ENCODE assay signal across 8 cellular contexts in genomic region chr7:1503816-1504775, GRCh38. TPM values are rescaled to one million over a fixed set of nuclear protein-coding genes. Genes with fewer than 3 reads are reported as not detected.
DNase-seq lines count a peak whose midpoint lies in the region; ATAC-seq and TF ChIP-seq lines count a peak whose summit lies in the region.

Gene INTS1 (minus strand): TSS chr7:1504389. CDS start chr7:1503960, 429 bp downstream.

- H3K36me3 ChIP-seq in IMR-90 (ENCODE audit: control insufficient read depth, insufficient read depth, low read length): peaks cover 32% of the 10 kb centered on the region
- peaks cover 0 to 26% of the 10 kb centered on the region in 2 donors for H3K36me3 ChIP-seq in esophagus (ENCODE audit: control insufficient read depth in 2 of 2, insufficient read depth in 2 of 2, low read length in 1 of 2)
- H3K36me3 ChIP-seq in mucosa of stomach (ENCODE audit: control insufficient read depth, insufficient read depth, low read length): peaks cover 6% of the 10 kb centered on the region

- TF ChIP-seq POLR2A in IMR-90 (IDR thresholded peaks at IDR 0.05; ENCODE audit: low read depth, low read length): peak; percentile 81

- H2BK15ac ChIP-seq in IMR-90 (ENCODE audit: low read depth, low read length): peak within 1 kb of the TSS; percentile 81; the same call in 1 of the 3 replicates

- dilution Hi-C loops in IMR-90 (cut with HindIII; ENCODE audit: low sequenced_read_pairs, unreplicated experiment): no loop called here

- H2AK5ac ChIP-seq in IMR-90 (ENCODE audit: low read depth, low read length): peak within 1 kb of the TSS; percentile 90; the same call in 1 of the 2 replicates

- peaks cover 18% of the 10 kb centered on the region for H4K20me1 ChIP-seq in IMR-90 (ENCODE audit: insufficient read depth, low read length)

- WGBS in IMR-90 (ENCODE audit: extremely low coverage in 2 of 2, insufficient read length in 1 of 2), 2 experiments: 0% methylated on average over 78 of the region's 118 CpGs; no CpG with 5 or more reads in 1 of the 2 experiments
- 1% methylated on average over 92 to 118 of the region's 118 CpGs for WGBS in esophagus, 2 donors

- H3K27ac ChIP-seq in IMR-90 (ENCODE audit: insufficient read depth, low read length): peak within 1 kb of the TSS; percentile 84
- H3K27ac ChIP-seq in esophagus (ENCODE audit: low read depth in 2 of 2, low read length in 1 of 2): peak within 1 kb of the TSS; percentile 65 to 78

- 0 out of 2 replicates have a peak, but pooled peaks cover 3% of the 10 kb centered on the region for H3K9me1 ChIP-seq in IMR-90 (ENCODE audit: insufficient read depth, low read length)

- POLR2A ChIA-PET in IMR-90 (lab: Charles Lee; ENCODE audit: unreplicated experiment): no interaction called here

- TF ChIP-seq CTCF in IMR-90 (conservative IDR thresholded peaks at IDR 0.05; ENCODE audit: low read depth, low read length): peak; percentile 99

- peak within 1 kb of the TSS; percentile 89; the same call in 1 of the 2 replicates for H3K23ac ChIP-seq in IMR-90 (ENCODE audit: low read depth, low read length)

- peak within 1 kb of the TSS; percentile 95; the same call in 1 of the 2 replicates for H3K14ac ChIP-seq in IMR-90 (replicated peaks; ENCODE audit: low read depth, low read length)

- H2BK120ac ChIP-seq in IMR-90 (ENCODE audit: low read depth, low read length): peak within 1 kb of the TSS; percentile 98

- peak within 1 kb of the TSS; percentile 95 for H3K4me2 ChIP-seq in IMR-90 (ENCODE audit: low read depth, low read length)

- H3K4me1 ChIP-seq in IMR-90 (ENCODE audit: control insufficient read depth, insufficient read depth, low read length) (peaks cover 5% of the 10 kb centered on the region), esophagus (ENCODE audit: control insufficient read depth in 2 of 2, insufficient read depth in 2 of 2, low read length in 1 of 2) (peaks cover 8 to 18% of the 10 kb centered on the region in 2 donors), mucosa of stomach (ENCODE audit: control insufficient read depth, insufficient read depth, low read length) (peaks cover 13% of the 10 kb centered on the region)

- peaks cover 16 to 45% of the 10 kb centered on the region in 2 experiments for H3K79me1 ChIP-seq in IMR-90 (ENCODE audit: low read depth in 1 of 2, low read length in 2 of 2)

- H3K56ac ChIP-seq in IMR-90 (ENCODE audit: extremely low read depth, insufficient read depth, low read length): peak within 1 kb of the TSS; percentile 71

- no TSS peak for BruUV-seq in IMR-90 (replicated peaks; lab: Mats Ljungman, UMichigan)

- CTCF ChIA-PET in IMR-90 (lab: Yijun Ruan, JAX): interaction anchor here (0.8 kb wide), 1 partner anchor 33 kb away, joined by 3 read pairs; no protein-coding TSS in a partner anchor

- peak within 1 kb of the TSS; percentile 100 for H2AFZ ChIP-seq in IMR-90 (replicated peaks; ENCODE audit: low read length, poor library complexity)

- no peaks in the 10 kb centered on the region for H3K27me3 ChIP-seq in IMR-90 (ENCODE audit: control insufficient read depth, insufficient read depth, low read length)
- no peaks in the 10 kb centered on the region for H3K27me3 ChIP-seq in esophagus (ENCODE audit: control insufficient read depth in 1 of 2, insufficient read depth in 2 of 2, low read length in 2 of 2)
- H3K27me3 ChIP-seq in mucosa of stomach (ENCODE audit: control insufficient read depth, insufficient read depth, low read length): no peaks in the 10 kb centered on the region

- TF ChIP-seq RAD21 in IMR-90 (IDR thresholded peaks at IDR 0.05; ENCODE audit: low read length): peak; percentile 56

- H3K4me3 ChIP-seq in IMR-90 (ENCODE audit: insufficient read depth, low read depth, low read length) (peak within 1 kb of the TSS; percentile 98), esophagus (ENCODE audit: low read depth in 1 of 2, low read length in 2 of 2) (peak within 1 kb of the TSS; percentile 94 to 95), mucosa of stomach (ENCODE audit: low read length) (peak within 1 kb of the TSS; percentile 66)

- H3K9me3 ChIP-seq in IMR-90 (ENCODE audit: control insufficient read depth, insufficient read depth, low read length) (no peaks in the 10 kb centered on the region), esophagus (ENCODE audit: control insufficient read depth in 2 of 2, insufficient read depth in 1 of 2, low read depth in 1 of 2, low read length in 1 of 2) (no peaks in the 10 kb centered on the region), mucosa of stomach (ENCODE audit: control insufficient read depth, low read length) (no peaks in the 10 kb centered on the region)

- H4K91ac ChIP-seq in IMR-90 (ENCODE audit: insufficient read depth, low read depth, low read length): peak within 1 kb of the TSS; percentile 96

- H3K9ac ChIP-seq in IMR-90 (ENCODE audit: low read depth, low read length): peak within 1 kb of the TSS; percentile 88
- peak within 1 kb of the TSS; percentile 76 for H3K9ac ChIP-seq in mucosa of stomach (ENCODE audit: low read length)

- H2BK20ac ChIP-seq in IMR-90 (ENCODE audit: low read depth, low read length): peak within 1 kb of the TSS; percentile 80; the same call in 1 of the 2 replicates

- H3K4ac ChIP-seq in IMR-90 (ENCODE audit: low read depth, low read length): peak within 1 kb of the TSS; percentile 96

- H2BK5ac ChIP-seq in IMR-90 (ENCODE audit: low read depth, low read length, poor library complexity, severe bottlenecking): peak within 1 kb of the TSS; percentile 91

- in situ Hi-C loops in IMR-90 (cut with MboI; ENCODE audit: low sequenced_read_pairs): no loop called here

- DNase-seq in DMS 273 treated with DMSO at 0.1 percent for 48 hours (lab: John Stamatoyannopoulos, UW): peak; percentile 84
- DNase-seq in IMR-90: peak; percentile 85
- DNase-seq in OCI-M2 (lab: John Stamatoyannopoulos, UW; ENCODE audit: unreplicated experiment): peak; percentile 9
- peak; percentile 91 for DNase-seq in activated T-cell treated with anti-CD3 and anti-CD28 coated beads for 48 hours (ENCODE audit: low read depth)
- DNase-seq in stimulated activated CD8-positive, alpha-beta memory T cell treated with anti-CD3 and anti-CD28 coated beads, Interleukin-7, amount 100 ng/mL, for 1 hour (ENCODE audit: low read depth in 2 of 2): peak; percentile 75 to 78

- peak within 1 kb of the TSS; percentile 53; the same call in 1 of the 2 replicates for H3K18ac ChIP-seq in IMR-90 (ENCODE audit: low read depth, low read length)

- peak; percentile 81 for ATAC-seq in GM21515 (IDR thresholded peaks at IDR 0.05; ENCODE audit: unreplicated experiment)
- peak; percentile 97 for ATAC-seq in IMR-90 (ENCODE audit: low read depth)

- H4K5ac ChIP-seq in IMR-90 (ENCODE audit: low read depth, low read length): peak within 1 kb of the TSS; percentile 72; the same call in 1 of the 2 replicates

- H4K8ac ChIP-seq in IMR-90 (ENCODE audit: low read depth in 2 of 2, low read length in 2 of 2): peak within 1 kb of the TSS; percentile 92 to 99; a peak in 2 of 4 replicates

- intact Hi-C loops in IMR-90 (cut with micrococcal nuclease): loop anchor here (5.0 kb wide), 1 partner anchor 33 kb away; no protein-coding TSS in a partner anchor

- peak within 1 kb of the TSS; percentile 96 for H2AK9ac ChIP-seq in IMR-90 (replicated peaks; ENCODE audit: low read depth, low read length, poor library complexity)

TF ChIP-seq in IMR-90, 13 proteins besides CTCF, POLR2A, EP300 and RAD21:
- peak; percentile 15; the same call in 1 of the 2 replicates for TF ChIP-seq BHLHE40 (IDR thresholded peaks at IDR 0.05; ENCODE audit: low read depth, low read length)
- TF ChIP-seq MXI1 (IDR thresholded peaks at IDR 0.05; ENCODE audit: borderline replicate concordance, low read depth, low read length): peak; percentile 90
- TF ChIP-seq RCOR1 (IDR thresholded peaks at IDR 0.05; ENCODE audit: insufficient replicate concordance, low read length): no peak
- TF ChIP-seq SMC3 (IDR thresholded peaks at IDR 0.05; ENCODE audit: low read depth, low read length): peak; percentile 49
- peak; percentile 24; the same call in 1 of the 2 replicates for TF ChIP-seq MAZ (IDR thresholded peaks at IDR 0.05; ENCODE audit: borderline replicate concordance, low read depth, low read length)
TF ChIP-seq in IMR-90: peak in this region for 4.

RNA-seq across cellular contexts. Expression of gene INTS1, which starts in this region (rescaled TPM):
- 9.3 and 10.0 TPM in 2 replicates for total RNA-seq in IMR-90 (2012; rRNA removed)
- 40.1 and 47.1 TPM in 2 replicates for polyA plus RNA-seq in IMR-90 (2012; rRNA removed)
- polyA plus RNA-seq in IMR-90 (2012; cell fraction: cytosol; rRNA removed): 32.2 and 35.8 TPM in 2 replicates
- polyA plus RNA-seq in IMR-90 (2012; cell fraction: nucleus; rRNA removed; ENCODE audit: low replicate concordance): 80.3 and 296 TPM in 2 replicates
- 10 to 100 TPM; 36.6 to 42.2 TPM for polyA plus RNA-seq in esophagus

Comparison
In these comparisons a context has a peak if more than half of its experiments do, and no peak if none do; other contexts are left out.
1. Peak in every context shown above with its lines: DNase-seq, ATAC-seq, H3K4me3 ChIP-seq and H3K27ac ChIP-seq.
2. DNase-seq: peak in every context shown above with its lines; median percentile 91 in activated T-cell treated with anti-CD3 and anti-CD28 coated beads for 48 hours; 85 in IMR-90; 84 in DMS 273 treated with DMSO at 0.1 percent for 48 hours; 76 in stimulated activated CD8-positive, alpha-beta memory T cell treated with anti-CD3 and anti-CD28 coated beads, Interleukin-7, amount 100 ng/mL, for 1 hour; 9 in OCI-M2.